In genomic region chr10:133308431-133309110, GRCh38 we compare ENCODE assay signal across 8 cellular contexts. TPM values are rescaled to one million over a fixed set of nuclear protein-coding genes. Genes with fewer than 3 reads are reported as not detected.
DNase-seq lines count a peak whose midpoint lies in the region; ATAC-seq and FAIRE-seq lines count a peak whose summit lies in the region.

TSS of gene TUBGCP2 (minus strand) at chr10:133308872. CDS start at chr10:133302941, 5,931 bp downstream.
TSS of gene ZNF511 (plus strand) at chr10:133308914. CDS start at chr10:133308944, 30 bp downstream.

- POLR2A ChIA-PET in naive thymus-derived CD4-positive, alpha-beta T cell (lab: Charles Lee): interaction anchor here (1.2 to 1.8 kb wide), 3 partner anchors 28 to 82 kb away, joined by 3 to 4 read pairs (median 4); partner anchors contain the start of gene CALY

- peak within 1 kb of the TSS; percentile 98 to 100 (median 99) for H3K27ac Mint-ChIP-seq in naive thymus-derived CD4-positive, alpha-beta T cell
- peak within 1 kb of the TSS; percentile 99 for H3K27ac Mint-ChIP-seq in stimulated activated naive B cell treated with anti-CD40 and anti-IgM and Interleukin-4, amounts not matched to agents 10 μg/mL and 1 μg/mL and 100 μg/mL, for 72 hours

- peak; percentile 81 for ATAC-seq in GM19452 (IDR thresholded peaks at IDR 0.05; ENCODE audit: unreplicated experiment)
- ATAC-seq in HG03571 (IDR thresholded peaks at IDR 0.05; ENCODE audit: unreplicated experiment): peak; percentile 73
- peak; percentile 79 for ATAC-seq in naive thymus-derived CD4-positive, alpha-beta T cell
- ATAC-seq in stimulated activated naive B cell treated with anti-CD40 and anti-IgM and Interleukin-4, amounts not matched to agents 10 μg/mL and 1 μg/mL and 100 μg/mL, for 72 hours (replicated peaks): peak; percentile 76 to 85

- H3K4me1 Mint-ChIP-seq in naive thymus-derived CD4-positive, alpha-beta T cell: peaks cover 19 to 43% (median 35%) of the 10 kb centered on the region in 7 donors
- H3K4me1 Mint-ChIP-seq in stimulated activated naive B cell treated with anti-CD40 and anti-IgM and Interleukin-4, amounts not matched to agents 10 μg/mL and 1 μg/mL and 100 μg/mL, for 72 hours: peaks cover 24 to 44% of the 10 kb centered on the region in 2 donors

- no peaks in the 10 kb centered on the region for H3K27me3 ChIP-seq in naive thymus-derived CD4-positive, alpha-beta T cell (ENCODE audit: control insufficient read depth in 2 of 2, insufficient read depth in 2 of 2, low read length in 2 of 2)

- no peaks in the 10 kb centered on the region for H3K9me3 ChIP-seq in naive thymus-derived CD4-positive, alpha-beta T cell (ENCODE audit: control insufficient read depth in 2 of 3, low read length in 3 of 3)

- peaks cover 0 to 21% (median 7%) of the 10 kb centered on the region in 5 donors for H3K36me3 Mint-ChIP-seq in naive thymus-derived CD4-positive, alpha-beta T cell
- peaks cover 19 to 32% of the 10 kb centered on the region in 2 donors for H3K36me3 Mint-ChIP-seq in stimulated activated naive B cell treated with anti-CD40 and anti-IgM and Interleukin-4, amounts not matched to agents 10 μg/mL and 1 μg/mL and 100 μg/mL, for 72 hours

- peak; percentile 38 for DNase-seq in COLO829 (ENCODE audit: low spot score)
- DNase-seq in RCC 7860 (ENCODE audit: low spot score): peak; percentile 57
- peak; percentile 85 for DNase-seq in activated T-helper 1 cell treated with Interleukin-2 at 50 U/mL for 16 hours (ENCODE audit: low read depth)
- peak; percentile 83 for DNase-seq in fibroblast of gingiva (ENCODE audit: low read depth)
- peak; percentile 85 to 98 (median 95) for DNase-seq in naive thymus-derived CD4-positive, alpha-beta T cell
- DNase-seq in stimulated activated naive B cell treated with anti-CD40 and anti-IgM and Interleukin-4, amounts not matched to agents 10 μg/mL and 1 μg/mL and 100 μg/mL, for 72 hours: peak; percentile 89

- no peak for FAIRE-seq in RCC 7860 (lab: Jason Lieb, UNC)

- peaks cover 0 to 5% (median 0%) of the 10 kb centered on the region in 5 donors for H3K27me3 Mint-ChIP-seq in naive thymus-derived CD4-positive, alpha-beta T cell
- H3K27me3 Mint-ChIP-seq in stimulated activated naive B cell treated with anti-CD40 and anti-IgM and Interleukin-4, amounts not matched to agents 10 μg/mL and 1 μg/mL and 100 μg/mL, for 72 hours: no peaks in the 10 kb centered on the region

- peaks cover 8 to 49% (median 11%) of the 10 kb centered on the region in 3 experiments for H3K36me3 ChIP-seq in naive thymus-derived CD4-positive, alpha-beta T cell (ENCODE audit: control insufficient read depth in 2 of 3, insufficient read depth in 3 of 3, low read length in 3 of 3)

- intact Hi-C loops in naive thymus-derived CD4-positive, alpha-beta T cell (cut with micrococcal nuclease): loop anchor here (1.0 to 10.0 kb wide), 15 partner anchors 10 to 1004 kb away; partner anchors contain the start of genes ECHS1 (in 2 of the 2), FUOM (in 2 of the 2), MTG1 (in 2 of the 2) and STK32C (in 2 of the 2)

- H3K4me3 Mint-ChIP-seq in naive thymus-derived CD4-positive, alpha-beta T cell: peak within 1 kb of the TSS; percentile 83 to 100 (median 98)
- peak within 1 kb of the TSS; percentile 98 for H3K4me3 Mint-ChIP-seq in stimulated activated naive B cell treated with anti-CD40 and anti-IgM and Interleukin-4, amounts not matched to agents 10 μg/mL and 1 μg/mL and 100 μg/mL, for 72 hours

- peak within 1 kb of the TSS; percentile 66 for H3K4me3 ChIP-seq in naive thymus-derived CD4-positive, alpha-beta T cell (ENCODE audit: low read length)

- H3K27ac ChIP-seq in naive thymus-derived CD4-positive, alpha-beta T cell (ENCODE audit: low read depth, low read length): peak within 1 kb of the TSS; percentile 100

- CTCF ChIA-PET in naive thymus-derived CD4-positive, alpha-beta T cell (lab: Charles Lee): interaction anchor here (0.7 to 2.6 kb wide), 8 partner anchors 9 to 208 kb away, joined by 3 to 7 read pairs (median 5); no protein-coding TSS in a partner anchor

- peaks cover 8 to 14% of the 10 kb centered on the region in 2 donors for H3K4me1 ChIP-seq in naive thymus-derived CD4-positive, alpha-beta T cell (ENCODE audit: control insufficient read depth in 2 of 2, insufficient read depth in 2 of 2, low read length in 2 of 2)

- H3K9me3 Mint-ChIP-seq in naive thymus-derived CD4-positive, alpha-beta T cell: peaks cover 0 to 8% (median 0%) of the 10 kb centered on the region in 11 donors
- H3K9me3 Mint-ChIP-seq in stimulated activated naive B cell treated with anti-CD40 and anti-IgM and Interleukin-4, amounts not matched to agents 10 μg/mL and 1 μg/mL and 100 μg/mL, for 72 hours: no peaks in the 10 kb centered on the region

RNA-seq across cellular contexts. Expression of gene TUBGCP2, which starts in this region (rescaled TPM):
- total RNA-seq in naive thymus-derived CD4-positive, alpha-beta T cell: 10 to 100 TPM; 67.7 to 97.0 (median 69.5) TPM
- polyA plus RNA-seq in naive thymus-derived CD4-positive, alpha-beta T cell: 10 to 100 TPM; 29.6 to 32.6 TPM

RNA-seq across cellular contexts. Expression of gene ZNF511, which starts in this region (rescaled TPM):
- total RNA-seq in naive thymus-derived CD4-positive, alpha-beta T cell: 10 to 100 TPM; 29.6 to 49.8 (median 32.8) TPM
- polyA plus RNA-seq in naive thymus-derived CD4-positive, alpha-beta T cell: 10 to 100 TPM; 78.9 to 88.1 TPM

Comparison
In these comparisons a context has a peak if more than half of its experiments do, and no peak if none do; other contexts are left out.
1. Peak in every context shown above with its lines: DNase-seq, ATAC-seq, H3K4me3 ChIP-seq and H3K27ac ChIP-seq.
2. DNase-seq: peak in every context shown above with its lines; median percentile 95 in naive thymus-derived CD4-positive, alpha-beta T cell; 89 in stimulated activated naive B cell treated with anti-CD40 and anti-IgM and Interleukin-4, amounts not matched to agents 10 μg/mL and 1 μg/mL and 100 μg/mL, for 72 hours; 85 in activated T-helper 1 cell treated with Interleukin-2 at 50 U/mL for 16 hours; 83 in fibroblast of gingiva; 57 in RCC 7860; 38 in COLO829.